Comparison of ENCODE assay signal across 8 cellular contexts in genomic region chr9:121498487-121499176, GRCh38. TPM values are rescaled to one million over a fixed set of nuclear protein-coding genes. Genes with fewer than 3 reads are reported as not detected.
DNase-seq lines count a peak whose midpoint lies in the region; ATAC-seq and TF ChIP-seq lines count a peak whose summit lies in the region.

No MANE protein-coding gene starts in this region.

- ATAC-seq in GM23338, result peak; percentile 19
- peak in 1 of 2 donors; percentile 17 for ATAC-seq in natural killer cell treated with Interleukin-12 subunit alpha and Interleukin-12 subunit beta and Interleukin-15 and Interleukin-18, amount 100 ng/mL, for 72 hours

- H3K36me3 Mint-ChIP-seq in GM23338 (ENCODE audit: low read depth), result no peaks in the 10 kb centered on the region
- H3K36me3 Mint-ChIP-seq in natural killer cell treated with Interleukin-12 subunit alpha and Interleukin-12 subunit beta and Interleukin-15 and Interleukin-18, amount 100 ng/mL, for 72 hours, result no peaks in the 10 kb centered on the region

- H3K9me3 ChIP-seq in SK-N-MC (ENCODE audit: low read depth, low read length) (no peaks in the 10 kb centered on the region), esophagus muscularis mucosa (peaks cover 0 to 4% (median 0%) of the 10 kb centered on the region in 4 donors)

- H3K27me3 ChIP-seq in GM23338 (ENCODE audit: insufficient read depth) (peaks cover 57% of the 10 kb centered on the region), esophagus muscularis mucosa (no peaks in the 10 kb centered on the region)

- peak overlapping the region; percentile 96 for H3K4me2 ChIP-seq in GM23338

- H3K9me2 ChIP-seq in GM23338 (ENCODE audit: insufficient read depth), result no peaks in the 10 kb centered on the region

- peaks cover 22% of the 10 kb centered on the region for H3K4me1 Mint-ChIP-seq in GM23338
- H3K4me1 Mint-ChIP-seq in natural killer cell treated with Interleukin-12 subunit alpha and Interleukin-12 subunit beta and Interleukin-15 and Interleukin-18, amount 100 ng/mL, for 72 hours (ENCODE audit: low read depth in 2 of 2), result peaks cover 14 to 15% of the 10 kb centered on the region in 2 donors

- intact Hi-C loops in esophagus muscularis mucosa (cut with DNase I), result no loop called here

- no peaks in the 10 kb centered on the region; the same call in 1 of the 2 replicates for H4K20me1 ChIP-seq in GM23338 (replicated peaks; ENCODE audit: insufficient read depth)

- H2AFZ ChIP-seq in GM23338, result peak overlapping the region; percentile 98

- H3K4me3 Mint-ChIP-seq in GM23338, result peak overlapping the region; percentile 72
- H3K4me3 Mint-ChIP-seq in natural killer cell treated with Interleukin-12 subunit alpha and Interleukin-12 subunit beta and Interleukin-15 and Interleukin-18, amount 100 ng/mL, for 72 hours, result peak overlapping the region; percentile 69

- peaks cover 43% of the 10 kb centered on the region for H3K27me3 Mint-ChIP-seq in GM23338 (ENCODE audit: insufficient read depth, low read depth, poor library complexity)
- H3K27me3 Mint-ChIP-seq in natural killer cell treated with Interleukin-12 subunit alpha and Interleukin-12 subunit beta and Interleukin-15 and Interleukin-18, amount 100 ng/mL, for 72 hours, result peaks cover 49 to 50% of the 10 kb centered on the region in 2 donors

- WGBS in esophagus muscularis mucosa, result 1% methylated on average over 28 of the region's 29 CpGs

- H3K27ac ChIP-seq in GM23338 (ENCODE audit: low read depth), result no peak overlapping the region
- no peak overlapping the region for H3K27ac ChIP-seq in SK-N-MC
- peak overlapping the region; percentile 66 to 78 (median 72) for H3K27ac ChIP-seq in esophagus muscularis mucosa (replicated peaks in 1 of 4)

- no peak for TF ChIP-seq EP300 in esophagus muscularis mucosa (IDR thresholded peaks at IDR 0.05)

- DNase-seq in Ammon's horn (ENCODE audit: low spot score) (peak; percentile 35), GM23338 (ENCODE audit: low spot score) (peak; percentile 51), SK-N-MC (ENCODE audit: low read depth, low spot score) (no peak), esophagus muscularis mucosa (ENCODE audit: extremely low spot score) (no peak), NCI-H146 treated with DMSO at 0.1 percent for 48 hours (lab: John Stamatoyannopoulos, UW; ENCODE audit: unreplicated experiment) (no peak), mucosa of gallbladder (ENCODE audit: low spot score) (no peak)
- DNase-seq in natural killer cell treated with Interleukin-12 subunit alpha and Interleukin-12 subunit beta and Interleukin-15 and Interleukin-18, amount 100 ng/mL, for 72 hours (ENCODE audit: low spot score), result no peak
- no peak for DNase-seq in NK-92 treated with Interleukin-12 subunit alpha and Interleukin-12 subunit beta, amount 100 ng/mL, for 24 hours (lab: John Stamatoyannopoulos, UW)

- H3F3A ChIP-seq in GM23338 (replicated peaks; ENCODE audit: low read depth), result peaks cover 13% of the 10 kb centered on the region

- no peak for TF ChIP-seq POLR2A in esophagus muscularis mucosa (IDR thresholded peaks at IDR 0.05; ENCODE audit: low read depth)

- H3K9me3 Mint-ChIP-seq in GM23338, result peaks cover 13% of the 10 kb centered on the region; the same call in 2 of the 3 replicates
- no peaks in the 10 kb centered on the region for H3K9me3 Mint-ChIP-seq in natural killer cell treated with Interleukin-12 subunit alpha and Interleukin-12 subunit beta and Interleukin-15 and Interleukin-18, amount 100 ng/mL, for 72 hours

- H3K4me3 ChIP-seq in GM23338, result peak overlapping the region; percentile 73
- peak overlapping the region; percentile 75 for H3K4me3 ChIP-seq in SK-N-MC
- H3K4me3 ChIP-seq in esophagus muscularis mucosa, result peak overlapping the region; percentile 61 to 76 (median 66)

- no peak overlapping the region for H3K9ac ChIP-seq in SK-N-MC (ENCODE audit: insufficient read length)

- H3K36me3 ChIP-seq in GM23338 (ENCODE audit: insufficient read depth) (no peaks in the 10 kb centered on the region), SK-N-MC (ENCODE audit: insufficient read depth, low read length) (no peaks in the 10 kb centered on the region), esophagus muscularis mucosa (no peaks in the 10 kb centered on the region)

- TF ChIP-seq CTCF in GM23338 (conservative IDR thresholded peaks at IDR 0.05; ENCODE audit: low read depth in 2 of 2), result no peak; a peak in 1 of 4 replicates
- no peak for TF ChIP-seq CTCF in esophagus muscularis mucosa (IDR thresholded peaks at IDR 0.05)

- no peaks in the 10 kb centered on the region for H3K79me2 ChIP-seq in GM23338 (replicated peaks; ENCODE audit: insufficient read depth)

- H3K4me1 ChIP-seq in GM23338 (ENCODE audit: insufficient read depth), result peaks cover 13% of the 10 kb centered on the region; the same call in 1 of the 2 replicates
- H3K4me1 ChIP-seq in esophagus muscularis mucosa, result peaks cover 17 to 33% (median 27%) of the 10 kb centered on the region in 4 donors

- H3K27ac Mint-ChIP-seq in GM23338, result no peak overlapping the region
- H3K27ac Mint-ChIP-seq in natural killer cell treated with Interleukin-12 subunit alpha and Interleukin-12 subunit beta and Interleukin-15 and Interleukin-18, amount 100 ng/mL, for 72 hours, result no peak overlapping the region

TF ChIP-seq in GM23338, 12 proteins besides CTCF, POLR2A, EP300 and RAD21 (continues in another document):
- TF ChIP-seq ZNF462 (CRISPR knock-in tag; IDR thresholded peaks at IDR 0.05), result no peak

RNA-seq across cellular contexts. Expression of gene GGTA1, which starts 1.0 kb away (rescaled TPM):
- total RNA-seq in GM23338 (2014; rRNA removed; shearing (Covaris generic)), result not detected in 2 replicates
- 0.16 and 0.17 TPM in 2 replicates for polyA plus RNA-seq in GM23338 (2016; fragmentation: Nextera tagmentation; extraction: Ambion mirVana)
- total RNA-seq in esophagus muscularis mucosa (10 to 100 TPM in 2 of 4 donors, 1 to 10 TPM in 2; 5.6 to 18.7 (median 9.5) TPM), mucosa of gallbladder (8.4 TPM)
- total RNA-seq in natural killer cell treated with Interleukin-12 subunit alpha and Interleukin-12 subunit beta and Interleukin-15 and Interleukin-18, amount 100 ng/mL, for 72 hours, result not detected

Comparison
In these comparisons a context has a peak if more than half of its experiments do, and no peak if none do; other contexts are left out.
1. DNase-seq: peak in Ammon's horn (single experiment) and GM23338 (single experiment); none in SK-N-MC (single experiment), esophagus muscularis mucosa (single experiment), natural killer cell treated with Interleukin-12 subunit alpha and Interleukin-12 subunit beta and Interleukin-15 and Interleukin-18, amount 100 ng/mL, for 72 hours (single experiment), NCI-H146 treated with DMSO at 0.1 percent for 48 hours (single experiment), NK-92 treated with Interleukin-12 subunit alpha and Interleukin-12 subunit beta, amount 100 ng/mL, for 24 hours (single experiment) and mucosa of gallbladder (single experiment).
2. H3K27ac ChIP-seq: peak in esophagus muscularis mucosa (4 of 4); none in GM23338 (single experiment) and SK-N-MC (single experiment).
3. Peak in every context shown above with its lines, with median percentiles within 50 percentile points of each other: H3K4me3 ChIP-seq.